Comparison of ENCODE assay signal across 11 cellular contexts in the genomic region with DNA sequence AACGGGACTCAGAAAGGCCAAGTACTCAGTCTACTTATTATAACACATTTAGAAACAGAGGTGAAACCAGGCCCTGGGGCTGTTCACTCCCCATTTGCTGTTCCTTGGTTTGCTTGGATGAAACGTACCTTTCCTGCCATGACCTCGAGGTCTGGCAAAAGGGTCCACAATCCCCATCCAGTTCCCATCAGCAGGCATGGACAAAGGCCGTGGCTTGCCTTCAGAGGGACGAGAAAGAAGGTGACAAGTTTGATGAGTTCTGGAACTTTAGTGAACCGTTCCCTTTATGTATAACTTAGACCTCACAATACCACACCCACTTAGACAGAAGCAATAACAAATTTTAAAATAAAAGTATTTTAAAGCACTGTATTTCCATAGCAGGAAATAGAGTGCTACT. TPM values are rescaled to one million over a fixed set of nuclear protein-coding genes. Genes with fewer than 3 reads are reported as not detected.
DNase-seq lines count a peak whose midpoint lies in the region; ATAC-seq, FAIRE-seq and TF ChIP-seq lines count a peak whose summit lies in the region.
"Had no signal": no experiment of that assay in that cellular context is flagged by ENCODE, and none has a peak within 500 bp of the region (broad histone marks: within the 10 kb centered on the region; RNA-seq: fewer than 3 reads in every experiment).

No MANE protein-coding gene starts in this region.

- peaks cover 15% of the 10 kb centered on the region; the same call in 2 of the 3 replicates for H3K4me1 Mint-ChIP-seq in GM23338
- H3K4me1 Mint-ChIP-seq in natural killer cell treated with Interleukin-12 subunit alpha and Interleukin-12 subunit beta and Interleukin-15 and Interleukin-18, amount 100 ng/mL, for 72 hours (ENCODE audit: low read depth in 2 of 2) = no peaks in the 10 kb centered on the region

- H3K4me1 ChIP-seq in GM23338 (ENCODE audit: insufficient read depth) (0 out of 2 replicates have a peak, but pooled peaks cover 5% of the 10 kb centered on the region), body of pancreas (peaks cover 33% of the 10 kb centered on the region), kidney (ENCODE audit: control insufficient read depth in 1 of 2, insufficient read depth in 1 of 2, low read depth in 1 of 2, low read length in 2 of 2) (peaks cover 8 to 24% of the 10 kb centered on the region in 2 donors), spleen (peaks cover 0 to 7% (median 0%) of the 10 kb centered on the region in 6 donors)

- H3K79me2 ChIP-seq in GM23338 (replicated peaks; ENCODE audit: insufficient read depth) = no peaks in the 10 kb centered on the region

- TF ChIP-seq CTCF in GM23338 (conservative IDR thresholded peaks at IDR 0.05; ENCODE audit: low read depth in 2 of 2) (no peak), body of pancreas (IDR thresholded peaks at IDR 0.05) (no peak), kidney (IDR thresholded peaks at IDR 0.05; ENCODE audit: borderline replicate concordance, extremely low read depth, insufficient read depth) (no peak), spleen (IDR thresholded peaks at IDR 0.05 in 8 of 11, conservative IDR thresholded peaks at IDR 0.05 in 3 of 11) (no peak)

- peaks cover 2% of the 10 kb centered on the region for H3K27me3 Mint-ChIP-seq in GM23338 (ENCODE audit: insufficient read depth, low read depth, poor library complexity)
- peaks cover 7 to 15% of the 10 kb centered on the region in 2 donors for H3K27me3 Mint-ChIP-seq in natural killer cell treated with Interleukin-12 subunit alpha and Interleukin-12 subunit beta and Interleukin-15 and Interleukin-18, amount 100 ng/mL, for 72 hours

- no peak for DNase-seq in GM23338 (ENCODE audit: low spot score)
- no peak for DNase-seq in body of pancreas
- DNase-seq in kidney = no peak
- no peak for DNase-seq in spleen
- DNase-seq in NCI-H1436 (lab: John Stamatoyannopoulos, UW) = no peak
- DNase-seq in cerebellar nuclear complex (lab: John Stamatoyannopoulos, UW) = no peak
- DNase-seq in activated naive CD4-positive, alpha-beta T cell (lab: John Stamatoyannopoulos, UW) = no peak
- DNase-seq in natural killer cell treated with Interleukin-12 subunit alpha and Interleukin-12 subunit beta and Interleukin-15 and Interleukin-18, amount 100 ng/mL, for 72 hours (ENCODE audit: low spot score) = no peak
- DNase-seq: activated CD8-positive, alpha-beta memory T cell treated with anti-CD3 and anti-CD28 coated beads for 24 hours; H9 had no signal

- H3K9me3 ChIP-seq in body of pancreas = no peaks in the 10 kb centered on the region
- no peaks in the 10 kb centered on the region for H3K9me3 ChIP-seq in kidney (ENCODE audit: control insufficient read depth in 1 of 2, low read length in 2 of 2)
- H3K9me3 ChIP-seq in spleen = no peaks in the 10 kb centered on the region

- H3F3A ChIP-seq in GM23338 (replicated peaks; ENCODE audit: low read depth) = no peaks in the 10 kb centered on the region

- H2AFZ ChIP-seq in GM23338 = no peak overlapping the region

- H3K4me3 ChIP-seq in GM23338 (no peak overlapping the region), body of pancreas (no peak overlapping the region), kidney (ENCODE audit: low read length in 2 of 2) (no peak overlapping the region), spleen (no peak overlapping the region)

- H3K9me3 Mint-ChIP-seq in GM23338 = no peaks in the 10 kb centered on the region
- no peaks in the 10 kb centered on the region for H3K9me3 Mint-ChIP-seq in natural killer cell treated with Interleukin-12 subunit alpha and Interleukin-12 subunit beta and Interleukin-15 and Interleukin-18, amount 100 ng/mL, for 72 hours
- H3K9me3 Mint-ChIP-seq: H9, neural crest cell had no signal

- H3K9ac ChIP-seq in kidney (ENCODE audit: low read length in 2 of 2) = peak overlapping the region; percentile 12 to 53

- peaks cover 19% of the 10 kb centered on the region for H3K36me3 Mint-ChIP-seq in GM23338 (ENCODE audit: low read depth)
- no peaks in the 10 kb centered on the region for H3K36me3 Mint-ChIP-seq in natural killer cell treated with Interleukin-12 subunit alpha and Interleukin-12 subunit beta and Interleukin-15 and Interleukin-18, amount 100 ng/mL, for 72 hours

- H3K4me3 Mint-ChIP-seq in GM23338 = no peak overlapping the region
- H3K4me3 Mint-ChIP-seq in natural killer cell treated with Interleukin-12 subunit alpha and Interleukin-12 subunit beta and Interleukin-15 and Interleukin-18, amount 100 ng/mL, for 72 hours = no peak overlapping the region
- H3K4me3 Mint-ChIP-seq: H9, neural crest cell had no signal

- H3K27me3 ChIP-seq in GM23338 (ENCODE audit: insufficient read depth) (no peaks in the 10 kb centered on the region), body of pancreas (no peaks in the 10 kb centered on the region), spleen (replicated peaks in 1 of 7) (no peaks in the 10 kb centered on the region)

- FAIRE-seq in kidney (lab: Jason Lieb, UNC) = no peak

- intact Hi-C loops in body of pancreas (cut with DNase I) (loop anchor here (10.0 kb wide), 1 partner anchor 95 kb away; no protein-coding TSS in a partner anchor), kidney (cut with DNase I) (no loop called here), spleen (cut with DNase I; ENCODE audit: low total_unique reads) (no loop called here)

- ATAC-seq in GM23338 = no peak
- ATAC-seq in body of pancreas = no peak
- no peak for ATAC-seq in natural killer cell treated with Interleukin-12 subunit alpha and Interleukin-12 subunit beta and Interleukin-15 and Interleukin-18, amount 100 ng/mL, for 72 hours

- H3K27ac ChIP-seq in GM23338 (ENCODE audit: low read depth) = no peak overlapping the region
- peak overlapping the region; percentile 52 to 74 (median 64) for H3K27ac ChIP-seq in body of pancreas
- H3K27ac ChIP-seq in kidney (ENCODE audit: low read depth in 2 of 2, low read length in 2 of 2) = peak overlapping the region; percentile 79 to 88
- H3K27ac ChIP-seq in spleen = peak overlapping the region in 5 of 8 donors; percentile 40 to 65 (median 51)

- H4K20me1 ChIP-seq in GM23338 (replicated peaks; ENCODE audit: insufficient read depth) = no peaks in the 10 kb centered on the region

- H3K27ac Mint-ChIP-seq in GM23338 = peak overlapping the region; percentile 86; the same call in 1 of the 2 replicates
- no peak overlapping the region for H3K27ac Mint-ChIP-seq in natural killer cell treated with Interleukin-12 subunit alpha and Interleukin-12 subunit beta and Interleukin-15 and Interleukin-18, amount 100 ng/mL, for 72 hours

- WGBS in body of pancreas, 2 donors = 69 to 75% methylated on average over 6 of the region's 6 CpGs
- WGBS in spleen, 5 donors = 66 to 86% (median 77%) methylated on average over 6 of the region's 6 CpGs

- H3K36me3 ChIP-seq in GM23338 (ENCODE audit: insufficient read depth) (no peaks in the 10 kb centered on the region), body of pancreas (replicated peaks in 1 of 2; ENCODE audit: insufficient read depth in 1 of 2, low read depth in 2 of 2) (peaks cover 8 to 22% of the 10 kb centered on the region in 2 donors), kidney (ENCODE audit: control insufficient read depth in 1 of 2, insufficient read depth in 2 of 2, low read length in 2 of 2) (peaks cover 12 to 46% of the 10 kb centered on the region in 2 donors), spleen (peaks cover 0 to 46% (median 4%) of the 10 kb centered on the region in 6 donors)

- no peaks in the 10 kb centered on the region for H3K9me2 ChIP-seq in GM23338 (ENCODE audit: insufficient read depth)

- no peak for TF ChIP-seq POLR2A in body of pancreas (IDR thresholded peaks at IDR 0.05)
- TF ChIP-seq POLR2A in spleen (IDR thresholded peaks at IDR 0.05) = no peak

- no peak overlapping the region for H3K4me2 ChIP-seq in GM23338

TF ChIP-seq in GM23338, 12 proteins besides CTCF, POLR2A, EP300 and RAD21 (continues in another document):
- no peak for TF ChIP-seq JUNB (IDR thresholded peaks at IDR 0.05; ENCODE audit: unreplicated experiment)
- TF ChIP-seq, protein P1, sequence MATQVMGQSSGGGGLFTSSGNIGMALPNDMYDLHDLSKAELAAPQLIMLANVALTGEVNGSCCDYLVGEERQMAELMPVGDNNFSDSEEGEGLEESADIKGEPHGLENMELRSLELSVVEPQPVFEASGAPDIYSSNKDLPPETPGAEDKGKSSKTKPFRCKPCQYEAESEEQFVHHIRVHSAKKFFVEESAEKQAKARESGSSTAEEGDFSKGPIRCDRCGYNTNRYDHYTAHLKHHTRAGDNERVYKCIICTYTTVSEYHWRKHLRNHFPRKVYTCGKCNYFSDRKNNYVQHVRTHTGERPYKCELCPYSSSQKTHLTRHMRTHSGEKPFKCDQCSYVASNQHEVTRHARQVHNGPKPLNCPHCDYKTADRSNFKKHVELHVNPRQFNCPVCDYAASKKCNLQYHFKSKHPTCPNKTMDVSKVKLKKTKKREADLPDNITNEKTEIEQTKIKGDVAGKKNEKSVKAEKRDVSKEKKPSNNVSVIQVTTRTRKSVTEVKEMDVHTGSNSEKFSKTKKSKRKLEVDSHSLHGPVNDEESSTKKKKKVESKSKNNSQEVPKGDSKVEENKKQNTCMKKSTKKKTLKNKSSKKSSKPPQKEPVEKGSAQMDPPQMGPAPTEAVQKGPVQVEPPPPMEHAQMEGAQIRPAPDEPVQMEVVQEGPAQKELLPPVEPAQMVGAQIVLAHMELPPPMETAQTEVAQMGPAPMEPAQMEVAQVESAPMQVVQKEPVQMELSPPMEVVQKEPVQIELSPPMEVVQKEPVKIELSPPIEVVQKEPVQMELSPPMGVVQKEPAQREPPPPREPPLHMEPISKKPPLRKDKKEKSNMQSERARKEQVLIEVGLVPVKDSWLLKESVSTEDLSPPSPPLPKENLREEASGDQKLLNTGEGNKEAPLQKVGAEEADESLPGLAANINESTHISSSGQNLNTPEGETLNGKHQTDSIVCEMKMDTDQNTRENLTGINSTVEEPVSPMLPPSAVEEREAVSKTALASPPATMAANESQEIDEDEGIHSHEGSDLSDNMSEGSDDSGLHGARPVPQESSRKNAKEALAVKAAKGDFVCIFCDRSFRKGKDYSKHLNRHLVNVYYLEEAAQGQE (IDR thresholded peaks at IDR 0.05; ENCODE audit: unreplicated experiment) = no peak
- TF ChIP-seq STAT1 (IDR thresholded peaks at IDR 0.05; ENCODE audit: unreplicated experiment) = no peak

RNA-seq across cellular contexts. Expression of a gene that starts 53.6 kb away (rescaled TPM):
- 0.27 and 1.8 TPM in 2 replicates for total RNA-seq in GM23338 (2014; rRNA removed; shearing (Covaris generic))
- polyA plus RNA-seq in GM23338 (2016; fragmentation: Nextera tagmentation; extraction: Ambion mirVana) (0.15 and 0.37 TPM in 2 replicates), kidney (ENCODE audit: insufficient read depth, low read depth, low replicate concordance) (2.7 TPM), spleen (1 to 10 TPM; 1.4 to 2.3 (median 2.2) TPM)
- total RNA-seq in body of pancreas (1 to 10 TPM; 3.0 to 5.7 TPM), kidney (25.9 TPM), spleen (10 to 100 TPM; 19.2 to 32.2 (median 28.3) TPM)
- total RNA-seq in natural killer cell treated with Interleukin-12 subunit alpha and Interleukin-12 subunit beta and Interleukin-15 and Interleukin-18, amount 100 ng/mL, for 72 hours = 10 to 100 TPM; 29.6 to 45.9 TPM
